9 cellular contexts compared by ENCODE assay signal in the genomic region with DNA sequence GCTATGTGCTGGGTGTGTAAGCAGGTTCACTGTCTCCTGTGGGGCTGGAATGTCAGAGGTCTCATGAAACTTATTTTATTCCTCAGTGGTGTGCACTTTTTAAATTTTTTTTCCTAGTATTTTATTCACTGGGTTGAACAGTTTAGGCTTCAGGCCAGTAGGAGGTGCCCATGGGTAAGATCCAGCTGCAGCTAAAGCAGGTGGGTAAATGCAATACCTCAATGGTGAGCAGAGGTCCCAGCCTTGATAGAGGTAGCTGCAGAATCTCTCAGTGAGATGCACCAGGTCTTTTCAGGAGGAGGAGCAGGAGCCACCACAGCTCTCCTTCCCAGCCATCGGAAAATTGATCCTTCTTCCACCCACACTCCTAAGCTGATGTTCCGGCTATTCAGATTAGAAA. TPM values are rescaled to one million over a fixed set of nuclear protein-coding genes. Genes with fewer than 3 reads are reported as not detected.
DNase-seq lines count a peak whose midpoint lies in the region; ATAC-seq and TF ChIP-seq lines count a peak whose summit lies in the region.
"Had no signal": no experiment of that assay in that cellular context is flagged by ENCODE, and none has a peak within 500 bp of the region (broad histone marks: within the 10 kb centered on the region; RNA-seq: fewer than 3 reads in every experiment).

No MANE protein-coding gene starts in this region.

- no peaks in the 10 kb centered on the region for H3K27me3 Mint-ChIP-seq in natural killer cell (ENCODE audit: low read depth in 2 of 2)

- no peak overlapping the region for H3K4me3 Mint-ChIP-seq in natural killer cell

- intact Hi-C loops in natural killer cell (cut with micrococcal nuclease) = loop anchor here (1.0 to 10.0 kb wide), 2 partner anchors 205 to 281 kb away; a partner anchor contains a TSS

- H3K27ac Mint-ChIP-seq in natural killer cell = no peak overlapping the region

- peak; percentile 24 for DNase-seq in activated T-cell treated with anti-CD3 and anti-CD28 coated beads, Interleukin-2, amount 50 U/mL, for 1 hour
- DNase-seq in natural killer cell (no peak), DMS153 treated with DMSO at 0.1 percent for 48 hours (lab: John Stamatoyannopoulos, UW; ENCODE audit: unreplicated experiment) (no peak), retina (no peak), SHP77 (lab: John Stamatoyannopoulos, UW) (no peak)

- H3K4me1 Mint-ChIP-seq in natural killer cell = peaks cover 13% of the 10 kb centered on the region in 2 donors

- H3K9me3 Mint-ChIP-seq in natural killer cell = no peaks in the 10 kb centered on the region

- TF ChIP-seq CTCF in GM12873 (IDR thresholded peaks at IDR 0.05; ENCODE audit: insufficient read depth, low read depth, low read length, missing control alignments) (peak; percentile 66), natural killer cell (IDR thresholded peaks at IDR 0.05) (peak; percentile 59)

- ATAC-seq in HG03159 (IDR thresholded peaks at IDR 0.05; ENCODE audit: unreplicated experiment) = peak; percentile 52
- ATAC-seq in natural killer cell = peak; percentile 64 to 70 (median 65)
- no peak for ATAC-seq in GM18511 (IDR thresholded peaks at IDR 0.05; ENCODE audit: unreplicated experiment)
- ATAC-seq: gastroesophageal sphincter had no signal

- no peaks in the 10 kb centered on the region for H3K36me3 Mint-ChIP-seq in natural killer cell

RNA-seq across cellular contexts. Expression of a gene that starts 12.6 kb away (rescaled TPM):
- total RNA-seq in natural killer cell = under 1 TPM in 1 of 3 donors, not detected in 2; 0.95 TPM
- total RNA-seq: gastroesophageal sphincter had no signal

RNA-seq across cellular contexts. Expression of a gene that starts 21.6 kb away (rescaled TPM):
- total RNA-seq in natural killer cell = 1 to 10 TPM in 1 of 3 donors, not detected in 2; 4.0 TPM
- total RNA-seq: gastroesophageal sphincter had no signal

RNA-seq across cellular contexts. Expression of a gene that starts 37.5 kb away (rescaled TPM):
- total RNA-seq in natural killer cell = 10 to 100 TPM in 1 of 3 donors, 1 to 10 TPM in 2; 3.3 to 14.3 (median 7.0) TPM

RNA-seq across cellular contexts. Expression of a gene that starts 39.1 kb away (rescaled TPM):
- not detected for total RNA-seq in natural killer cell
- total RNA-seq: gastroesophageal sphincter had no signal
